ENCODE assay signal across 23 cellular contexts in the genomic region with DNA sequence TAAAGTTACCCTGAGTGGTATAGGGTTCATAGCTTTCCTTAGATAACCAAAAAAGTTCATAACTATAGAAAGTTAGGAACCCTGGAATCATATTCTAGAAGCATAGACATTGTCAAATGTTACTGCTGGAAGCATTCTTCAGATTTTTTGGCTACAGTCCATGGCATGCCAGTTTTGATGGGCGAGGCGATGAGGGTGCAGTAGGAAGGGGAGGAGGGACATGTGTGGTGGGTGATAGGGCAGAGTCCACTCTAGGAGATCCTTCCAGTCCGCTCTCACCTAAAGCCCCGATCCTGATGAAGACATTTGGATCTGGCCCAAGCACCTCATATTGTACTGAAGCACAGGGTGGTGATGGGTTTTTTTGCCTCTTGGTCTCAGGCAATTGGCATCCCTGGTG.
DNase-seq lines count a peak whose midpoint lies in the region; ATAC-seq and TF ChIP-seq lines count a peak whose summit lies in the region.
"Had no signal": no experiment of that assay in that cellular context is flagged by ENCODE, and none has a peak within 500 bp of the region (broad histone marks: within the 10 kb centered on the region; RNA-seq: fewer than 3 reads in every experiment).

No MANE protein-coding gene starts in this region.

- DNase-seq in DMS79 (lab: John Stamatoyannopoulos, UW) (peak; percentile 19), RWPE2 (ENCODE audit: low spot score) (no peak), lower lobe of right lung (no peak), renal cortical epithelial cell (ENCODE audit: low read depth) (peak; percentile 22), right lobe of liver (no peak)
- DNase-seq: CD4-positive, CD25-positive, alpha-beta regulatory T cell; COR-L47; EL; HFFc6; IMR-90; Karpas-422; MM.1S; NCI-H1092; NCI-H1436 treated with DMSO at 0.1 percent for 48 hours; NCI-H2029; NCI-H526 treated with DMSO at 0.1 percent for 48 hours; NK-92 treated with Interleukin-12 subunit alpha and Interleukin-12 subunit beta, amount 100 ng/mL, for 24 hours; SHP77 had no signal

- H3K4me1 ChIP-seq in RWPE2 (ENCODE audit: insufficient read depth, poor library complexity, severe bottlenecking) (no peaks in the 10 kb centered on the region), lower lobe of right lung (no peaks in the 10 kb centered on the region), right lobe of liver (no peaks in the 10 kb centered on the region)

- H3K27me3 ChIP-seq in RWPE2 (ENCODE audit: insufficient read depth, poor library complexity, severe bottlenecking) (no peaks in the 10 kb centered on the region), lower lobe of right lung (ENCODE audit: low read depth) (no peaks in the 10 kb centered on the region), right lobe of liver (no peaks in the 10 kb centered on the region)

- ATAC-seq in RWPE2 (ENCODE audit: low read depth), result peak; percentile 12; the same call in 1 of the 3 replicates
- peak; percentile 15 to 52 for ATAC-seq in lower lobe of right lung
- no peak for ATAC-seq in right lobe of liver
- ATAC-seq in HG02938 (IDR thresholded peaks at IDR 0.05; ENCODE audit: unreplicated experiment), result no peak
- no peak for ATAC-seq in GM18502 (IDR thresholded peaks at IDR 0.05; ENCODE audit: poor library complexity, unreplicated experiment)
- ATAC-seq in HG02885 (IDR thresholded peaks at IDR 0.05; ENCODE audit: poor library complexity, unreplicated experiment), result no peak
- ATAC-seq: GM12878 had no signal

- no peak for TF ChIP-seq POLR2A in right lobe of liver (IDR thresholded peaks at IDR 0.05)

- H3K4me3 ChIP-seq in RWPE2 (ENCODE audit: severe bottlenecking) (no peak overlapping the region), lower lobe of right lung (no peak overlapping the region), right lobe of liver (no peak overlapping the region)
- H3K4me3 ChIP-seq: GM12878, SK-N-MC had no signal

- intact Hi-C loops in lower lobe of right lung (cut with DNase I), result no loop called here
- intact Hi-C loops in right lobe of liver (cut with DNase I), result no loop called here

- WGBS in right lobe of liver (ENCODE audit: insufficient coverage, low coverage, low lambda C conversion rate, missing lambda C conversion rate), result 85% methylated on average over 4 of the region's 4 CpGs

- H3K9me3 ChIP-seq in RWPE2 (ENCODE audit: severe bottlenecking) (no peaks in the 10 kb centered on the region), lower lobe of right lung (no peaks in the 10 kb centered on the region), right lobe of liver (no peaks in the 10 kb centered on the region)

- TF ChIP-seq CTCF in RWPE2 (IDR thresholded peaks at IDR 0.05; ENCODE audit: poor library complexity, severe bottlenecking) (no peak), lower lobe of right lung (IDR thresholded peaks at IDR 0.05) (no peak), right lobe of liver (IDR thresholded peaks at IDR 0.05) (no peak)

- H3K36me3 ChIP-seq in RWPE2 (ENCODE audit: low read depth), result no peaks in the 10 kb centered on the region
- H3K36me3 ChIP-seq in lower lobe of right lung, result no peaks in the 10 kb centered on the region
- H3K36me3 ChIP-seq in right lobe of liver, result no peaks in the 10 kb centered on the region

- no peak overlapping the region for H3K27ac ChIP-seq in RWPE2 (ENCODE audit: poor library complexity, severe bottlenecking)
- H3K27ac ChIP-seq in lower lobe of right lung, result no peak overlapping the region
- no peak overlapping the region for H3K27ac ChIP-seq in right lobe of liver
- H3K27ac ChIP-seq: SK-N-MC had no signal

Comparison
In these comparisons a context has a peak if more than half of its experiments do, and no peak if none do; other contexts are left out.
1. DNase-seq: peak in DMS79 (single experiment) and renal cortical epithelial cell (single experiment); none in RWPE2 (single experiment), lower lobe of right lung (single experiment) and right lobe of liver (0 of 3).
2. ATAC-seq: peak in RWPE2 (single experiment) and lower lobe of right lung (2 of 2); none in right lobe of liver (0 of 4), HG02938 (single experiment), GM18502 (single experiment) and HG02885 (single experiment).